8 cellular contexts compared by ENCODE assay signal in genomic region chr6:1388927-1389790, GRCh38.
A peak's percentile ranks its signal among the peaks of the same experiment; 100 is the strongest.
DNase-seq lines count a peak whose midpoint lies in the region; ATAC-seq, FAIRE-seq and TF ChIP-seq lines count a peak whose summit lies in the region.

Gene FOXF2, plus strand, starts transcription at chr6:1389576. Its CDS starts 372 bp downstream, at chr6:1389948.

- H3K4me3 ChIP-seq in AG04449 (ENCODE audit: low read depth, low read length) (peak within 1 kb of the TSS; percentile 42), muscle layer of colon (ENCODE audit: low read depth in 1 of 2, low read length in 2 of 2) (peak within 1 kb of the TSS; percentile 88 to 89)

- no peak for FAIRE-seq in HTR-8/SVneo (lab: Jason Lieb, UNC)
- no peak for FAIRE-seq in H54 (lab: Jason Lieb, UNC)

- peaks cover 4% of the 10 kb centered on the region for H3K36me3 ChIP-seq in muscle layer of colon (ENCODE audit: insufficient read depth, low read length)

- no peak for ATAC-seq in HG02759 (IDR thresholded peaks at IDR 0.05; ENCODE audit: unreplicated experiment)

- POLR2A ChIA-PET in AG04449 (lab: Yijun Ruan, JAX) = no interaction called here

- no peaks in the 10 kb centered on the region for H3K4me1 ChIP-seq in muscle layer of colon (ENCODE audit: insufficient read depth, low read length)

- H3K9me3 ChIP-seq in muscle layer of colon (ENCODE audit: low read length) = no peaks in the 10 kb centered on the region

- H3K27me3 ChIP-seq in muscle layer of colon (ENCODE audit: control insufficient read depth in 1 of 2, insufficient read depth in 2 of 2, low read length in 2 of 2) = peaks cover 0 to 24% of the 10 kb centered on the region in 2 donors

- no peak for TF ChIP-seq POLR2A in H54 (IDR thresholded peaks at IDR 0.05; ENCODE audit: low read depth, low read length)

- CTCF ChIA-PET in AG04449 (lab: Yijun Ruan, JAX) = interaction anchor here (1.0 to 1.2 kb wide), 2 partner anchors 592 to 667 kb away, joined by 3 to 4 read pairs; no protein-coding TSS in a partner anchor

- H3K27ac ChIP-seq in cingulate gyrus (ENCODE audit: low read depth, low read length) = peak within 1 kb of the TSS; percentile 54
- peak within 1 kb of the TSS; percentile 84 for H3K27ac ChIP-seq in muscle layer of colon (ENCODE audit: low read depth, low read length)

- TF ChIP-seq CTCF in AG04449 (IDR thresholded peaks at IDR 0.05; ENCODE audit: insufficient read depth, low read length, missing control alignments) = no peak

- DNase-seq in AG04449 (ENCODE audit: low read depth, low spot score) (no peak), HTR-8/SVneo (ENCODE audit: insufficient read length, low spot score) (peak; percentile 54), middle frontal gyrus (ENCODE audit: extremely low spot score, low spot score) (no peak), KG1 (lab: John Stamatoyannopoulos, UW) (no peak), H54 (ENCODE audit: insufficient read length, low spot score) (no peak)

- peak within 1 kb of the TSS; percentile 74 for H3K9ac ChIP-seq in muscle layer of colon (ENCODE audit: low read length)
